In the genomic region with DNA sequence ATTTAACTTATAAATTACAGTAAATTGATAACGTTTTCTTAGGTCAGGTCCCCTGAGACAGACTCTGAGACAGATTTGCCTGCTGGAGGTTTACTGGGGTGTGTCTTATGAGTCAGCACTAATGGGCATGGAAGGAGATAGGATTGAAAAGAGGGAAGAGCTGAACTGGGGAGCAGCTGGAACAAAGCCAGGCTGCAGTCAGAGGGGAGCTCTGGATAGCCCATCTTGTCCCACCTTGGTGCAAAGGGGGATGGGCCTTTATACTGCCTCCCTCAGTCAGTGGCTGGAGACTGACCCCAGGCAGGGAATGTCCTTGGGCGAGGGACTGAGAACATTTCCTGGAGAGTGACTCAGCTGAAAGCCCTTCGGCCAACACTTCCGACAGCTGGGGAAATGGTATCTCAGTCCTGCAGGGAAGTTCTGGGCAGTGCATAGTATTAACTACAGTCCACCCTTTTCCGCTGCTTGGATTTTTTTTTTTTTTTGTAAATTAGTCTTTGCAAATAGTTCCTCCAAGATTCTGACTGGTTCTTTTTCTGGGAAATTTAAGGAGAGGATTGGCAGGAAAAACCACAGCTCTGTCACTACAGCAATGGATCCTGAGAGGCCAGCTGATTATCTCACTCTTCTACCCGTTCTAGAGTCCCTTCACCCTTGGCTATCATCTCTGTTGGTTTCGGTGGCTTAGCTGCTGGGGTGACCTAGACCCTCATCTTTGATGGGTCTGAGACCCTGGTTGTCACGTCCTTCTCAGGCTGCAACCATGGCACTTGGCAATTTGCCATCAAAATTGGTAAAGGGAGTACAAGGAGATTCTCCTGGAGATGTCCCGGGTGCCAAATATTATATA, we compare ENCODE assay signal across 8 cellular contexts. TPM values are rescaled to one million over a fixed set of nuclear protein-coding genes. Genes with fewer than 3 reads are reported as not detected.
DNase-seq lines count a peak whose midpoint lies in the region; ATAC-seq and TF ChIP-seq lines count a peak whose summit lies in the region.

No MANE protein-coding gene starts in this region.

- H3K9me3 ChIP-seq in iPS DF 6.9 (ENCODE audit: control insufficient read depth, insufficient read depth, low read length) (no peaks in the 10 kb centered on the region), stomach (no peaks in the 10 kb centered on the region)

- H3K27me3 ChIP-seq in iPS DF 6.9 (ENCODE audit: control insufficient read depth, insufficient read depth, low read length) (no peaks in the 10 kb centered on the region), stomach (no peaks in the 10 kb centered on the region)

- peaks cover 9% of the 10 kb centered on the region for H3K27me3 Mint-ChIP-seq in activated naive CD8-positive, alpha-beta T cell treated with anti-CD3 and anti-CD28 coated beads for 36 hours
- H3K27me3 Mint-ChIP-seq in activated CD4-positive, alpha-beta T cell treated with anti-CD3 and anti-CD28 coated beads for 36 hours: peaks cover 5% of the 10 kb centered on the region

- in situ Hi-C loops in astrocyte of the cerebellum (cut with HindIII; ENCODE audit: low sequenced_read_pairs): no loop called here

- WGBS in iPS DF 6.9 (ENCODE audit: insufficient coverage, insufficient read length): no CpG with 5 or more reads among the region's 9 CpGs
- WGBS in stomach, 5 donors: 41 to 46% (median 43%) methylated on average over 9 of the region's 9 CpGs

- no peaks in the 10 kb centered on the region for H3K4me1 Mint-ChIP-seq in activated naive CD8-positive, alpha-beta T cell treated with anti-CD3 and anti-CD28 coated beads for 36 hours
- H3K4me1 Mint-ChIP-seq in activated CD4-positive, alpha-beta T cell treated with anti-CD3 and anti-CD28 coated beads for 36 hours: no peaks in the 10 kb centered on the region

- no peaks in the 10 kb centered on the region for H3K36me3 Mint-ChIP-seq in activated naive CD8-positive, alpha-beta T cell treated with anti-CD3 and anti-CD28 coated beads for 36 hours
- H3K36me3 Mint-ChIP-seq in activated CD4-positive, alpha-beta T cell treated with anti-CD3 and anti-CD28 coated beads for 36 hours (ENCODE audit: low read depth): no peaks in the 10 kb centered on the region

- DNase-seq in HFF-Myc (ENCODE audit: extremely low read depth, low read depth) (peak; percentile 74), astrocyte of the cerebellum (ENCODE audit: low read depth) (peak; percentile 28), iPS DF 6.9 (ENCODE audit: low read depth, low spot score) (peak; percentile 25), stomach (peak; percentile 65), RPMI8226 (no peak), NCI-H1417 treated with DMSO at 0.1 percent for 48 hours (lab: John Stamatoyannopoulos, UW) (no peak)
- DNase-seq in activated naive CD8-positive, alpha-beta T cell treated with anti-CD3 and anti-CD28 coated beads for 36 hours: no peak
- no peak for DNase-seq in activated CD4-positive, alpha-beta T cell treated with anti-CD3 and anti-CD28 coated beads for 36 hours

- intact Hi-C loops in stomach (cut with DNase I; ENCODE audit: low total_unique reads): no loop called here
- intact Hi-C loops in activated CD4-positive, alpha-beta T cell treated with anti-CD3 and anti-CD28 coated beads for 36 hours (cut with DNase I, micrococcal nuclease): no loop called here

- no peak overlapping the region for H3K27ac ChIP-seq in iPS DF 6.9 (ENCODE audit: low read length)
- H3K27ac ChIP-seq in stomach: peak overlapping the region; percentile 67 to 81 (median 77)

- TF ChIP-seq EP300 in stomach (IDR thresholded peaks at IDR 0.05): no peak

- no peak for TF ChIP-seq CTCF in HFF-Myc (IDR thresholded peaks at IDR 0.05; ENCODE audit: low read depth, low read length, missing control alignments)
- no peak for TF ChIP-seq CTCF in astrocyte of the cerebellum (IDR thresholded peaks at IDR 0.05; ENCODE audit: low read depth, low read length, missing control alignments)
- no peak for TF ChIP-seq CTCF in stomach (IDR thresholded peaks at IDR 0.05)

- H3K4me3 Mint-ChIP-seq in activated naive CD8-positive, alpha-beta T cell treated with anti-CD3 and anti-CD28 coated beads for 36 hours: no peak overlapping the region
- no peak overlapping the region for H3K4me3 Mint-ChIP-seq in activated CD4-positive, alpha-beta T cell treated with anti-CD3 and anti-CD28 coated beads for 36 hours

- H3K27ac Mint-ChIP-seq in activated naive CD8-positive, alpha-beta T cell treated with anti-CD3 and anti-CD28 coated beads for 36 hours: no peak overlapping the region
- no peak overlapping the region for H3K27ac Mint-ChIP-seq in activated CD4-positive, alpha-beta T cell treated with anti-CD3 and anti-CD28 coated beads for 36 hours

- H3K4me3 ChIP-seq in HFF-Myc (replicated peaks; ENCODE audit: low read depth, low read length) (no peak overlapping the region), astrocyte of the cerebellum (ENCODE audit: low read depth, low read length) (no peak overlapping the region), iPS DF 6.9 (ENCODE audit: low read length) (no peak overlapping the region), stomach (no peak overlapping the region)

- CTCF ChIA-PET in activated CD4-positive, alpha-beta T cell treated with anti-CD3 and anti-CD28 coated beads for 36 hours (lab: Charles Lee): no interaction called here

- peaks cover 9% of the 10 kb centered on the region for H3K4me1 ChIP-seq in iPS DF 6.9 (ENCODE audit: control insufficient read depth, insufficient read depth, low read length)
- peaks cover 5 to 18% (median 13%) of the 10 kb centered on the region in 4 donors for H3K4me1 ChIP-seq in stomach

- POLR2A ChIA-PET in activated CD4-positive, alpha-beta T cell treated with anti-CD3 and anti-CD28 coated beads for 36 hours (lab: Charles Lee): interaction anchor here (0.6 kb wide), 1 partner anchor 332 kb away, joined by 3 read pairs; no protein-coding TSS in a partner anchor

- H3K9me3 Mint-ChIP-seq in activated naive CD8-positive, alpha-beta T cell treated with anti-CD3 and anti-CD28 coated beads for 36 hours: no peaks in the 10 kb centered on the region
- H3K9me3 Mint-ChIP-seq in activated CD4-positive, alpha-beta T cell treated with anti-CD3 and anti-CD28 coated beads for 36 hours (ENCODE audit: low read depth): no peaks in the 10 kb centered on the region

- H3K36me3 ChIP-seq in iPS DF 6.9 (ENCODE audit: control insufficient read depth, insufficient read depth, low read length) (no peaks in the 10 kb centered on the region), stomach (no peaks in the 10 kb centered on the region)

- TF ChIP-seq POLR2A in stomach (IDR thresholded peaks at IDR 0.05): no peak

- no peak for ATAC-seq in activated CD4-positive, alpha-beta T cell treated with anti-CD3 and anti-CD28 coated beads for 36 hours

RNA-seq across cellular contexts. Expression of a gene that starts 39.2 kb away (rescaled TPM):
- total RNA-seq in stomach: 100 to 1,000 TPM in 2 of 5 donors, 10 to 100 TPM in 3; 57.1 to 198 (median 89.2) TPM
- 10 to 100 TPM in 1 of 3 donors, 1 to 10 TPM in 2; 6.2 to 11.6 (median 9.4) TPM for polyA plus RNA-seq in stomach
- total RNA-seq in activated naive CD8-positive, alpha-beta T cell treated with anti-CD3 and anti-CD28 coated beads for 36 hours: 1 to 10 TPM; 2.7 to 3.0 TPM
- 1 to 10 TPM; 6.0 to 7.8 TPM for total RNA-seq in activated CD4-positive, alpha-beta T cell treated with anti-CD3 and anti-CD28 coated beads for 36 hours

Comparison
In these comparisons a context has a peak if more than half of its experiments do, and no peak if none do; other contexts are left out.
1. DNase-seq: peak in HFF-Myc (single experiment), astrocyte of the cerebellum (single experiment), iPS DF 6.9 (single experiment) and stomach (single experiment); none in activated naive CD8-positive, alpha-beta T cell treated with anti-CD3 and anti-CD28 coated beads for 36 hours (single experiment), RPMI8226 (single experiment), activated CD4-positive, alpha-beta T cell treated with anti-CD3 and anti-CD28 coated beads for 36 hours (single experiment) and NCI-H1417 treated with DMSO at 0.1 percent for 48 hours (single experiment).
2. RNA of a gene that starts 39.2 kb away (total RNA-seq): 57.1 to 198 TPM in stomach; 6.0 to 7.8 TPM in activated CD4-positive, alpha-beta T cell treated with anti-CD3 and anti-CD28 coated beads for 36 hours and 2.7 to 3.0 TPM in activated naive CD8-positive, alpha-beta T cell treated with anti-CD3 and anti-CD28 coated beads for 36 hours; every median in the first group is over 4 times any median in the second.